Comparison of ENCODE assay signal across 23 cellular contexts in genomic region chr20:59789641-59790040, GRCh38.
DNase-seq lines count a peak whose midpoint lies in the region; ATAC-seq and TF ChIP-seq lines count a peak whose summit lies in the region.
"Had no signal": no experiment of that assay in that cellular context is flagged by ENCODE, and none has a peak within 500 bp of the region (broad histone marks: within the 10 kb centered on the region; RNA-seq: fewer than 3 reads in every experiment).

No MANE protein-coding gene starts in this region.

- no peaks in the 10 kb centered on the region for H3K27me3 Mint-ChIP-seq in neural crest cell (ENCODE audit: low read depth)
- peaks cover 6 to 37% (median 14%) of the 10 kb centered on the region in 5 donors for H3K27me3 Mint-ChIP-seq in naive thymus-derived CD8-positive, alpha-beta T cell

- H3K4me3 ChIP-seq in right atrium auricular region (no peak overlapping the region), right cardiac atrium (ENCODE audit: low read length) (no peak overlapping the region), coronary artery (no peak overlapping the region)
- H3K4me3 ChIP-seq: A549; BLaER1 treated with 17β-estradiol and CSF1 and Interleukin-3, amounts not matched to agents 10 nM and 100 nM; PC-9; SJSA1 had no signal

- peaks cover 11% of the 10 kb centered on the region for H3K36me3 Mint-ChIP-seq in neural crest cell (ENCODE audit: low read depth)
- peaks cover 0 to 4% (median 0%) of the 10 kb centered on the region in 3 donors for H3K36me3 Mint-ChIP-seq in naive thymus-derived CD8-positive, alpha-beta T cell

- H3K9me3 Mint-ChIP-seq in neural crest cell, result peaks cover 9% of the 10 kb centered on the region
- peaks cover 0 to 23% (median 8%) of the 10 kb centered on the region in 9 donors for H3K9me3 Mint-ChIP-seq in naive thymus-derived CD8-positive, alpha-beta T cell

- peak; percentile 23 for DNase-seq in right atrium auricular region (ENCODE audit: low spot score)
- no peak for DNase-seq in right cardiac atrium
- DNase-seq in coronary artery (ENCODE audit: low spot score), result peak; percentile 29
- no peak for DNase-seq in neural crest cell (ENCODE audit: low read depth, low spot score)
- DNase-seq in OCI-M1 (lab: John Stamatoyannopoulos, UW), result no peak
- DNase-seq in naive thymus-derived CD8-positive, alpha-beta T cell, result no peak
- DNase-seq in stimulated activated CD4-positive, alpha-beta T cell treated with anti-CD3 and anti-CD28 coated beads, Interleukin-12 subunit alpha, Interleukin-12 subunit beta, amount 100 ng/mL, for 4 hours, result no peak
- DNase-seq: AML-193; CD4-positive, alpha-beta T cell; DMS53; HFFc6; IMR-90; KG1; MM.1S; NCI-H2029 treated with DMSO at 0.1 percent for 48 hours; NCI-H446 treated with DMSO at 0.1 percent for 48 hours; NCI-H526; NK-92 treated with Interleukin-12 subunit alpha and Interleukin-12 subunit beta, amount 100 ng/mL, for 24 hours; PC-9; Right ventricle myocardium superior had no signal

- 46% methylated on average over 2 of the region's 2 CpGs for WGBS in right cardiac atrium

- H3K4me1 Mint-ChIP-seq in neural crest cell, result peaks cover 52% of the 10 kb centered on the region
- H3K4me1 Mint-ChIP-seq in naive thymus-derived CD8-positive, alpha-beta T cell, result no peaks in the 10 kb centered on the region

- POLR2A ChIA-PET in naive thymus-derived CD8-positive, alpha-beta T cell (lab: Charles Lee), result no interaction called here

- H3K36me3 ChIP-seq in right atrium auricular region, result no peaks in the 10 kb centered on the region
- H3K36me3 ChIP-seq: SJSA1 had no signal

- intact Hi-C loops in right cardiac atrium (cut with DNase I), result no loop called here

- H3K27ac ChIP-seq in right atrium auricular region (no peak overlapping the region), right cardiac atrium (ENCODE audit: low read length) (no peak overlapping the region), coronary artery (no peak overlapping the region)
- H3K27ac ChIP-seq: A549; BLaER1 treated with 17β-estradiol and CSF1 and Interleukin-3, amounts not matched to agents 10 nM and 100 nM; PC-9; SJSA1 had no signal

- H3K4me3 Mint-ChIP-seq in neural crest cell, result peak overlapping the region; percentile 75
- no peak overlapping the region for H3K4me3 Mint-ChIP-seq in naive thymus-derived CD8-positive, alpha-beta T cell
- H3K4me3 Mint-ChIP-seq: CD4-positive, alpha-beta T cell; HFFc6 had no signal

- H3K9me3 ChIP-seq in right atrium auricular region, result peaks cover 0 to 13% of the 10 kb centered on the region in 2 donors
- H3K9me3 ChIP-seq in right cardiac atrium (ENCODE audit: control insufficient read depth, low read length), result no peaks in the 10 kb centered on the region
- H3K9me3 ChIP-seq: SJSA1 had no signal

- H3K27me3 ChIP-seq in right atrium auricular region, result no peaks in the 10 kb centered on the region
- no peaks in the 10 kb centered on the region for H3K27me3 ChIP-seq in right cardiac atrium (ENCODE audit: control insufficient read depth, insufficient read depth)
- H3K27me3 ChIP-seq: BLaER1 treated with 17β-estradiol and CSF1 and Interleukin-3, amounts not matched to agents 10 nM and 100 nM; SJSA1 had no signal

- H3K4me1 ChIP-seq in right atrium auricular region (no peaks in the 10 kb centered on the region), right cardiac atrium (ENCODE audit: control insufficient read depth, insufficient read depth, low read length) (no peaks in the 10 kb centered on the region)
- H3K4me1 ChIP-seq: A549, SJSA1 had no signal

- peak overlapping the region; percentile 87 for H3K27ac Mint-ChIP-seq in neural crest cell (ENCODE audit: unreplicated experiment)
- H3K27ac Mint-ChIP-seq in naive thymus-derived CD8-positive, alpha-beta T cell, result no peak overlapping the region
- H3K27ac Mint-ChIP-seq: CD4-positive, alpha-beta T cell; HFFc6 had no signal

- ATAC-seq in right cardiac atrium, result no peak
- ATAC-seq in naive thymus-derived CD8-positive, alpha-beta T cell, result no peak
- ATAC-seq: A549 had no signal

- TF ChIP-seq CTCF in right atrium auricular region (IDR thresholded peaks at IDR 0.05) (no peak), coronary artery (IDR thresholded peaks at IDR 0.05) (no peak), neural crest cell (conservative IDR thresholded peaks at IDR 0.05) (no peak)

Comparison
In these comparisons a context has a peak if more than half of its experiments do, and no peak if none do; other contexts are left out.
1. DNase-seq: peak in right atrium auricular region (single experiment) and coronary artery (single experiment); none in right cardiac atrium (0 of 3), neural crest cell (single experiment), OCI-M1 (single experiment), naive thymus-derived CD8-positive, alpha-beta T cell (0 of 10) and stimulated activated CD4-positive, alpha-beta T cell treated with anti-CD3 and anti-CD28 coated beads, Interleukin-12 subunit alpha, Interleukin-12 subunit beta, amount 100 ng/mL, for 4 hours (single experiment).